ENCODE assay signal across 1 cellular context in genomic region chr19:32580901-32581703, GRCh38.
TF ChIP-seq lines count a peak whose summit lies in the region.

TSS of gene PDCD5 (plus strand) at chr19:32581190. CDS start at chr19:32581262, 72 bp downstream.

TF ChIP-seq in GM12878, 131 proteins besides CTCF, POLR2A, EP300 and RAD21 (continued from another document):
- TF ChIP-seq ZNF687 (IDR thresholded peaks at IDR 0.05), result peak; percentile 78
- TF ChIP-seq ZBTB40 (IDR thresholded peaks at IDR 0.05; ENCODE audit: borderline replicate concordance), result no peak
- TF ChIP-seq TAF1 (IDR thresholded peaks at IDR 0.05; ENCODE audit: borderline replicate concordance, low read depth, low read length), result 0 out of 2 replicates have a peak, but pooled peaks have one; percentile 48
